Comparison of ENCODE assay signal across 22 cellular contexts in the genomic region with DNA sequence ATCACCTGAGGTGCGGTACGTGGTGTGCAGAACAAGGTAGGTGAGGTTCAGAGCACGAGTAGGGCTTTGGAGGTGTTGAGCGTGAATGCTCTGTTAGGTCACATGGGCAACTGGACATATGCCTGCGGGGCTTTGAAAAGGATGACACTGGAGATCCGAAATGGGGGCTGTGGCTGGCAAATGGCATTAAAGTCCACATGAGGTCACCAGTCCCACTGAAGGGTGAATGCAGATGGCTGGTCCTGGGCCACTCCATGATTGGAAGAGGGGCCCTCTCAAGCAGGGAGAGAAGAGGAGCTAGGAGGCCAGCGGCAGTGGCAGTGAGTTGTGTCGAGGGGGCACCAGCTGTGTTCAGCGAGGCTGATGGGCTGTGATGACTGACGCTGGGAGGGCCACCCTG.
"Had no signal": no experiment of that assay in that cellular context is flagged by ENCODE, and none has a peak within 500 bp of the region (broad histone marks: within the 10 kb centered on the region; RNA-seq: fewer than 3 reads in every experiment).

No MANE protein-coding gene starts in this region.

- H3K4me3 ChIP-seq: MG63, SJCRH30 had no signal

- H3K27me3 ChIP-seq: MG63 had no signal

- H3K27ac ChIP-seq: HL-60, RWPE1, SJCRH30 had no signal

- FAIRE-seq: HTR-8/SVneo had no signal

- ATAC-seq: Panc1, PC-3, SK-N-SH treated with all-trans-retinoic acid at 6 μM for 48 hours had no signal

- H3K9me3 ChIP-seq: MG63, SJCRH30 had no signal

- H3K36me3 ChIP-seq: MG63, SJCRH30 had no signal

- DNase-seq: KBM-7, MG63, NCI-H1092, NCI-H1105 treated with DMSO at 0.1 percent for 48 hours, NCI-H1417 treated with DMSO at 0.1 percent for 48 hours, NCI-H146, NCI-H1694 treated with DMSO at 0.1 percent for 48 hours, NCI-H1930, NCI-H2081, NCI-H2107, NCI-H2227 treated with DMSO at 0.1 percent for 48 hours, NCI-H524, NCI-H69, NCI-H774, PC-3, SHP77 treated with DMSO at 0.1 percent for 48 hours, SJCRH30 had no signal

- H3K4me1 ChIP-seq: SJCRH30 had no signal
